ENCODE assay signal across 10 cellular contexts in the genomic region with DNA sequence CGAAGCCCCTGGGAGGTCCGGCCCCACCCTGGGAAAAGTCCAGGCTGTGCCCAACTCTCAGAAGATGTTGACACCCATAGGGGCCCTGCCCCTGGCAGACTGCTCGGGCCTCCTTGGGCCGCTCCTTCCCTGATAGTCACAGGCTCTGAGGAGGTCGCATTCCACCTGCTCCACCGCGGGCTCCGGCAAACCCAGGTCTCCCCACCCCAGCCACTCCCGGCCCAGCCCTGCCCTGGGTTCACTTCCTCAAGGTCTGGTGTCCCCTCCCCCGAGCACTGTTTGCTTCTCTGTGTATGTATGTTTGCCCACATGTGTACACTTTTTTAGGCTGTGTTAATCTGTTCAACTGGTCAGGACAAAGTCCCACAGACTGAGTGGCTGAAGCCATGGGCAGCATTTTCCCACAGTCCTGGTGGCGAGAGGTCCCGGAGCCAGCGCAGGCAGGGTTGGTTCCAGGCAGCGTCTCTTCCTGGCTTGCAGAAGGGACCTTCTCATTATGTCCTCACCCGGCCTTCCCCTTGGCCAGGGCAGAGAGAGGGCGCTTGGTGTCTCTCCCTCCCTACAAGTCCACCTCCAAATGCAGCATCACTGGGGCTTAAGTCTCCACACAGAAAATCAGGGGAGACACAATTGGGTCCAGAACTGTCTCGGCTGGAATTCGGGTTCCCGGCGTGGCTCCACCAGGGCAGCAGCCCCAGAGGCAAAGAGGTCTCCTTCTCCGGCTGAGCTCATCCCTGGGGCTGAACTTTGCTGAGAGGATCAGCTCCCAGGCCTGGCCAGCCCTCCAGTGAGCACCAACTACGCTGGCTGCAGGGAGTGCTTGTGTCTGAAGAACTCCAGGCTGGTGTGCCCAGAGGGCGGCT. TPM values are rescaled to one million over a fixed set of nuclear protein-coding genes. Genes with fewer than 3 reads are reported as not detected.
DNase-seq lines count a peak whose midpoint lies in the region; ATAC-seq and FAIRE-seq lines count a peak whose summit lies in the region.
"Had no signal": no experiment of that assay in that cellular context is flagged by ENCODE, and none has a peak within 500 bp of the region (broad histone marks: within the 10 kb centered on the region; RNA-seq: fewer than 3 reads in every experiment).

No MANE protein-coding gene starts in this region.

- H3K27me3 ChIP-seq in small intestine (ENCODE audit: control insufficient read depth in 2 of 2, insufficient read depth in 2 of 2, low read length in 2 of 2) = no peaks in the 10 kb centered on the region

- H3K4me3 ChIP-seq in small intestine (ENCODE audit: low read depth in 1 of 2, low read length in 2 of 2) = peak overlapping the region in 1 of 2 donors; percentile 2

- peak overlapping the region in 4 of 6 donors; percentile 45 to 67 (median 58) for H3K27ac Mint-ChIP-seq in immature natural killer cell

- H3K27ac ChIP-seq in small intestine (ENCODE audit: low read depth in 1 of 2, low read length in 1 of 2) = peak overlapping the region; percentile 84 to 98

- no peaks in the 10 kb centered on the region for H3K36me3 ChIP-seq in small intestine (ENCODE audit: control insufficient read depth in 2 of 2, insufficient read depth in 2 of 2, low read length in 2 of 2)

- H3K4me3 Mint-ChIP-seq in immature natural killer cell = no peak overlapping the region

- peaks cover 0 to 7% (median 4%) of the 10 kb centered on the region in 3 donors for H3K36me3 Mint-ChIP-seq in immature natural killer cell

- H3K4me1 Mint-ChIP-seq in immature natural killer cell = peaks cover 14 to 19% of the 10 kb centered on the region in 2 donors

- peaks cover 0 to 8% (median 0%) of the 10 kb centered on the region in 6 donors for H3K9me3 Mint-ChIP-seq in immature natural killer cell

- DNase-seq in GM18507 (ENCODE audit: extremely low spot score, insufficient read length, low read depth) (no peak), UCSD-AML1 (lab: John Stamatoyannopoulos, UW; ENCODE audit: unreplicated experiment) (peak; percentile 41), immature natural killer cell (no peak), small intestine (peak; percentile 99), DMS53 (lab: John Stamatoyannopoulos, UW) (no peak)
- DNase-seq: activated CD4-positive, alpha-beta T cell treated with anti-CD3 and anti-CD28 coated beads for 4 hours; hypothalamus; NCI-H1105 treated with DMSO at 0.1 percent for 48 hours had no signal

- 23 to 49% (median 34%) methylated on average over 23 of the region's 23 CpGs for WGBS in small intestine, 3 donors

- H3K27me3 Mint-ChIP-seq in immature natural killer cell (ENCODE audit: low read depth in 3 of 3) = peaks cover 2 to 12% (median 4%) of the 10 kb centered on the region in 3 donors

- H3K9me3 ChIP-seq in small intestine (ENCODE audit: control insufficient read depth, low read depth) = no peaks in the 10 kb centered on the region

- peaks cover 0 to 7% of the 10 kb centered on the region in 2 donors for H3K4me1 ChIP-seq in small intestine (ENCODE audit: control insufficient read depth in 2 of 2, insufficient read depth in 1 of 2, low read depth in 1 of 2, low read length in 1 of 2)

- FAIRE-seq in GM18507 (lab: Jason Lieb, UNC) (peak; percentile 39), small intestine (lab: Jason Lieb, UNC) (no peak)

- ATAC-seq in HG03469 (IDR thresholded peaks at IDR 0.05; ENCODE audit: unreplicated experiment) = no peak
- ATAC-seq in GM21390 (IDR thresholded peaks at IDR 0.05; ENCODE audit: unreplicated experiment) = no peak

RNA-seq across cellular contexts. Expression of a gene that starts 10.5 kb away (rescaled TPM):
- 10 to 100 TPM; 10.0 to 17.1 (median 13.6) TPM for polyA plus RNA-seq in immature natural killer cell
- 10 to 100 TPM; 28.9 to 48.1 (median 46.3) TPM for polyA plus RNA-seq in small intestine

RNA-seq across cellular contexts. Expression of a gene that starts 19.9 kb away (rescaled TPM):
- 10 to 100 TPM; 62.5 to 75.1 (median 63.8) TPM for polyA plus RNA-seq in immature natural killer cell
- polyA plus RNA-seq in small intestine = 100 to 1,000 TPM; 164 to 398 (median 333) TPM

RNA-seq across cellular contexts. Expression of a gene that starts 46.0 kb away (rescaled TPM):
- polyA plus RNA-seq in immature natural killer cell (not detected), small intestine (under 1 TPM in 1 of 3 donors, not detected in 2; 0.30 TPM)

RNA-seq across cellular contexts. Expression of a gene that starts 49.6 kb away (rescaled TPM):
- 10 to 100 TPM in 1 of 3 donors, 1 to 10 TPM in 2; 9.1 to 23.3 (median 9.8) TPM for polyA plus RNA-seq in immature natural killer cell
- polyA plus RNA-seq in small intestine = 10 to 100 TPM; 14.8 to 21.7 (median 18.9) TPM

RNA-seq across cellular contexts. Expression of a gene that starts 56.8 kb away (rescaled TPM):
- polyA plus RNA-seq in immature natural killer cell = 1 to 10 TPM in 2 of 3 donors, under 1 TPM in 1; 0.93 to 5.1 (median 2.3) TPM
- polyA plus RNA-seq in small intestine = 10 to 100 TPM in 2 of 3 donors, 1 to 10 TPM in 1; 7.6 to 35.4 (median 22.6) TPM

Comparison
In these comparisons a context has a peak if more than half of its experiments do, and no peak if none do; other contexts are left out.
1. DNase-seq: peak in UCSD-AML1 (single experiment) and small intestine (single experiment); none in GM18507 (single experiment), immature natural killer cell (0 of 3) and DMS53 (single experiment).